Comparison of ENCODE assay signal across 9 cellular contexts in the genomic region with DNA sequence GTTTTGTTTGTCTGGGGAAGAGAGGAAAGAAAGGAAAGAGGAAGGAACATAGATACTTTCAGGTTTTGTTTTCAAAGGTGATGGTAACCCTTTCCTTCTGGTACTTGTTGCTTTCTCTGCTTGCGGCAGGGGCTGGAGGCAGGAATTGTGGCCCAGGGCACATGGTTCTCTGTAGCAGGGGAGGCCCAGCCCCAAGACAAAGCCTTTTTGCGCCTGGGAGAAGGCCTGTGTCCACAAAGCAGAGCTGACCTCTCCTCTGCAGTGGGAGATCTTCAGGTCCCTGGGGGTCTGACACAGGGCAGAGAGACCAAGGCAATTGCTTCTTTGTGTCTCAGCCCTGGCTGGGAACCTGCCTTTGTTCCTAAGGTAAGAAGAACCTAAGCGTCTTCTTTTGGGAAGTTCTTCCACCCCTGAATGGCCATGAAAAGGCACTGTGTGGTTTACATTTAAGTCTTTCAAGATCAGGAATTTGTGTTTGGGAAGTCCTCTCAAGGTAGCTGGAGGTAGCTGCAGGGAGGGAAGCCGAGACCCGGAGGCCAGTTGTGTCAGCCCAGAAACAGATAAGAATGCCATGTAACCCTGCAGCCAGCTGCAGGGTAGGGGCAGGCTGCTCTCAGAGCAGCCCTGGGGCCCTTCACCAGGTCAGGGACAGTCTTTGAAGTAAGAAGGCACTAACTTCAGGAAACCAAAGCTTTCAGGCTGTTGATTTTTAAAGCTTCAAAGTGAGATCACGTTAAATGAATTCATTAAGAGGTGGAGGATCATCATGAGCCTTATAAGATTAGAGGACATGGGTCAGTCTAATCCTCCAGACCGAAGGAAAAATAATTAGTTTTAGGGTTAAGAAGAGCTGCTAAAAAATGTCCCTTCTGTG.
DNase-seq lines count a peak whose midpoint lies in the region; ATAC-seq and TF ChIP-seq lines count a peak whose summit lies in the region.
"Had no signal": no experiment of that assay in that cellular context is flagged by ENCODE, and none has a peak within 500 bp of the region (broad histone marks: within the 10 kb centered on the region; RNA-seq: fewer than 3 reads in every experiment).

No MANE protein-coding gene starts in this region.

- H3K27ac Mint-ChIP-seq in MCF 10A (ENCODE audit: low read depth, unreplicated experiment): peak overlapping the region; percentile 97

- H3K27me3 ChIP-seq in left ventricle myocardium inferior (ENCODE audit: low read depth) (no peaks in the 10 kb centered on the region), muscle layer of duodenum (ENCODE audit: low read depth, low read length) (no peaks in the 10 kb centered on the region), vagina (no peaks in the 10 kb centered on the region), BE2C (no peaks in the 10 kb centered on the region)

- no peak for DNase-seq in left ventricle myocardium inferior
- no peak for DNase-seq in left ventricle myocardium superior
- no peak for DNase-seq in MCF 10A (ENCODE audit: unreplicated experiment)
- no peak for DNase-seq in vagina (ENCODE audit: extremely low spot score in 2 of 2)
- no peak for DNase-seq in BE2C
- no peak for DNase-seq in left lobe of liver (ENCODE audit: low spot score)

- TF ChIP-seq CTCF in left ventricle myocardium inferior (IDR thresholded peaks at IDR 0.05; ENCODE audit: borderline replicate concordance) (no peak), MCF 10A (IDR thresholded peaks at IDR 0.05; ENCODE audit: unreplicated experiment) (no peak), vagina (IDR thresholded peaks at IDR 0.05) (no peak), BE2C (IDR thresholded peaks at IDR 0.05; ENCODE audit: low read depth, low read length) (no peak)

- no peaks in the 10 kb centered on the region for H3K9me3 Mint-ChIP-seq in MCF 10A (ENCODE audit: unreplicated experiment)

- H3K27me3 Mint-ChIP-seq in MCF 10A (ENCODE audit: insufficient read depth, unreplicated experiment): no peaks in the 10 kb centered on the region

- BruUV-seq in MCF 10A (replicated peaks; lab: Mats Ljungman, UMichigan): no TSS peak

- intact Hi-C loops in left ventricle myocardium inferior (cut with micrococcal nuclease) (no loop called here), left ventricle myocardium superior (cut with micrococcal nuclease) (no loop called here), MCF 10A (cut with micrococcal nuclease) (no loop called here), vagina (cut with DNase I) (no loop called here)

- H3K36me3 Mint-ChIP-seq in MCF 10A (ENCODE audit: insufficient read depth, unreplicated experiment): peaks cover 28% of the 10 kb centered on the region

- peak overlapping the region; percentile 94 for H3K27ac ChIP-seq in left ventricle myocardium inferior (replicated peaks)
- H3K27ac ChIP-seq in muscle layer of duodenum (ENCODE audit: low read length): peak overlapping the region; percentile 97
- H3K27ac ChIP-seq in vagina: peak overlapping the region; percentile 91
- H3K27ac ChIP-seq: SK-N-MC had no signal

- no peaks in the 10 kb centered on the region for H3K36me3 ChIP-seq in left ventricle myocardium inferior
- peaks cover 0 to 16% of the 10 kb centered on the region in 2 donors for H3K36me3 ChIP-seq in muscle layer of duodenum (ENCODE audit: control insufficient read depth in 1 of 2, insufficient read depth in 2 of 2, low read length in 2 of 2)
- peaks cover 0 to 20% of the 10 kb centered on the region in 2 donors for H3K36me3 ChIP-seq in vagina
- no peaks in the 10 kb centered on the region for H3K36me3 ChIP-seq in BE2C

- CTCF ChIA-PET in MCF 10A (lab: Yijun Ruan, JAX): interaction anchor here (1.1 kb wide), 1 partner anchor 288 kb away, joined by 3 read pairs; no protein-coding TSS in a partner anchor

- no peak for TF ChIP-seq POLR2A in vagina (IDR thresholded peaks at IDR 0.05)

- ATAC-seq in left ventricle myocardium superior (no peak), GM21423 (IDR thresholded peaks at IDR 0.05; ENCODE audit: unreplicated experiment) (no peak), left lobe of liver (no peak)

- POLR2A ChIA-PET in MCF 10A (lab: Yijun Ruan, JAX): no interaction called here

- H3K4me1 Mint-ChIP-seq in MCF 10A (ENCODE audit: insufficient read depth, unreplicated experiment): peaks cover 36% of the 10 kb centered on the region

- H3K4me3 Mint-ChIP-seq in MCF 10A (ENCODE audit: unreplicated experiment): no peak overlapping the region

- H3K9me3 ChIP-seq in left ventricle myocardium inferior (replicated peaks) (no peaks in the 10 kb centered on the region), muscle layer of duodenum (ENCODE audit: control insufficient read depth in 1 of 2, low read length in 2 of 2) (no peaks in the 10 kb centered on the region), vagina (no peaks in the 10 kb centered on the region), BE2C (no peaks in the 10 kb centered on the region)

- H3K4me3 ChIP-seq in left ventricle myocardium inferior (no peak overlapping the region), muscle layer of duodenum (ENCODE audit: low read depth in 1 of 2, low read length in 2 of 2) (no peak overlapping the region), vagina (no peak overlapping the region), BE2C (ENCODE audit: low read depth, low read length) (no peak overlapping the region)
- H3K4me3 ChIP-seq: SK-N-MC had no signal

- H3K4me1 ChIP-seq in left ventricle myocardium inferior: peaks cover 97% of the 10 kb centered on the region
- H3K4me1 ChIP-seq in muscle layer of duodenum (ENCODE audit: control insufficient read depth in 1 of 2, insufficient read depth in 2 of 2, low read length in 2 of 2): peaks cover 58 to 75% of the 10 kb centered on the region in 2 donors
- H3K4me1 ChIP-seq in vagina: peaks cover 70% of the 10 kb centered on the region
- peaks cover 79% of the 10 kb centered on the region for H3K4me1 ChIP-seq in BE2C
